Comparison of ENCODE assay signal across 8 cellular contexts in genomic region chr6:80638222-80639055, GRCh38.
DNase-seq lines count a peak whose midpoint lies in the region; ATAC-seq and TF ChIP-seq lines count a peak whose summit lies in the region.

No MANE protein-coding gene starts in this region.

- POLR2A ChIA-PET in PC-3 (lab: Charles Lee; ENCODE audit: unreplicated experiment) = no interaction called here

- 0 out of 2 replicates have a peak overlapping the region, but pooled peaks have one; percentile 13 for H3K4me3 ChIP-seq in PC-3 (ENCODE audit: low read length)

- ATAC-seq in GM19452 (IDR thresholded peaks at IDR 0.05; ENCODE audit: unreplicated experiment) (peak; percentile 98), PC-3 (peak; percentile 98), esophagus mucosa (peak; percentile 99), HG03025 (IDR thresholded peaks at IDR 0.05; ENCODE audit: low FRiP score, unreplicated experiment) (no peak), HG02973 (IDR thresholded peaks at IDR 0.05; ENCODE audit: unreplicated experiment) (no peak)

- peak; percentile 50 for DNase-seq in CD1c-positive myeloid dendritic cell (ENCODE audit: extremely low spot score)
- peak; percentile 80 for DNase-seq in HPDE6-E6E7 (ENCODE audit: extremely low spot score)
- peak; percentile 82 for DNase-seq in PC-3
- DNase-seq in osteocyte (ENCODE audit: extremely low spot score, unreplicated experiment) = no peak

- peak overlapping the region; percentile 70 for H3K4me2 ChIP-seq in PC-3 (ENCODE audit: low read length)

- H4K20me1 ChIP-seq in PC-3 (ENCODE audit: low read length) = no peaks in the 10 kb centered on the region

- H3K27me3 ChIP-seq in PC-3 (ENCODE audit: low read length) = no peaks in the 10 kb centered on the region

- peaks cover 24% of the 10 kb centered on the region for H3K4me1 ChIP-seq in PC-3 (ENCODE audit: insufficient read depth, low read length)

- no peaks in the 10 kb centered on the region for H3F3A ChIP-seq in PC-3 (ENCODE audit: low read length, unreplicated experiment)

- no peak for TF ChIP-seq CTCF in PC-3 (conservative IDR thresholded peaks at IDR 0.05; ENCODE audit: low read depth, low read length)
- no peak for TF ChIP-seq CTCF in osteocyte (IDR thresholded peaks at IDR 0.05)

- no peaks in the 10 kb centered on the region for H3K79me2 ChIP-seq in PC-3 (ENCODE audit: low read length)

- H3K36me3 Mint-ChIP-seq in osteocyte (ENCODE audit: unreplicated experiment) = no peaks in the 10 kb centered on the region

- H3K9ac ChIP-seq in PC-3 (ENCODE audit: low read length) = peak overlapping the region; percentile 64

- H3K9me2 ChIP-seq in PC-3 (replicated peaks; ENCODE audit: low read length) = no peaks in the 10 kb centered on the region

- H3K36me3 ChIP-seq in PC-3 (ENCODE audit: low read depth, low read length) = no peaks in the 10 kb centered on the region

- CTCF ChIA-PET in PC-3 (lab: Charles Lee) = no interaction called here

- BruUV-seq in PC-3 (replicated peaks; lab: Mats Ljungman, UMichigan) = no TSS peak

- H3K4me3 Mint-ChIP-seq in osteocyte (ENCODE audit: unreplicated experiment) = no peak overlapping the region

- H3K9me3 ChIP-seq in PC-3 (ENCODE audit: low read length) = no peaks in the 10 kb centered on the region

- intact Hi-C loops in PC-3 (cut with micrococcal nuclease) = no loop called here

- H2AFZ ChIP-seq in PC-3 (ENCODE audit: low read length) = peak overlapping the region; percentile 72

- peak overlapping the region; percentile 91 for H3K27ac ChIP-seq in PC-3 (ENCODE audit: low read length)

- no peaks in the 10 kb centered on the region for H3K9me3 Mint-ChIP-seq in osteocyte (ENCODE audit: unreplicated experiment)

- no peaks in the 10 kb centered on the region for H3K27me3 Mint-ChIP-seq in osteocyte (ENCODE audit: unreplicated experiment)

- peak overlapping the region; percentile 14 for H3K27ac Mint-ChIP-seq in osteocyte (ENCODE audit: unreplicated experiment)

- H3K4me1 Mint-ChIP-seq in osteocyte (ENCODE audit: unreplicated experiment) = peaks cover 8% of the 10 kb centered on the region

Comparison
In these comparisons a context has a peak if more than half of its experiments do, and no peak if none do; other contexts are left out.
1. ATAC-seq: peak in GM19452 (single experiment), PC-3 (single experiment) and esophagus mucosa (single experiment); none in HG03025 (single experiment) and HG02973 (single experiment).